8 cellular contexts compared by ENCODE assay signal in the genomic region with DNA sequence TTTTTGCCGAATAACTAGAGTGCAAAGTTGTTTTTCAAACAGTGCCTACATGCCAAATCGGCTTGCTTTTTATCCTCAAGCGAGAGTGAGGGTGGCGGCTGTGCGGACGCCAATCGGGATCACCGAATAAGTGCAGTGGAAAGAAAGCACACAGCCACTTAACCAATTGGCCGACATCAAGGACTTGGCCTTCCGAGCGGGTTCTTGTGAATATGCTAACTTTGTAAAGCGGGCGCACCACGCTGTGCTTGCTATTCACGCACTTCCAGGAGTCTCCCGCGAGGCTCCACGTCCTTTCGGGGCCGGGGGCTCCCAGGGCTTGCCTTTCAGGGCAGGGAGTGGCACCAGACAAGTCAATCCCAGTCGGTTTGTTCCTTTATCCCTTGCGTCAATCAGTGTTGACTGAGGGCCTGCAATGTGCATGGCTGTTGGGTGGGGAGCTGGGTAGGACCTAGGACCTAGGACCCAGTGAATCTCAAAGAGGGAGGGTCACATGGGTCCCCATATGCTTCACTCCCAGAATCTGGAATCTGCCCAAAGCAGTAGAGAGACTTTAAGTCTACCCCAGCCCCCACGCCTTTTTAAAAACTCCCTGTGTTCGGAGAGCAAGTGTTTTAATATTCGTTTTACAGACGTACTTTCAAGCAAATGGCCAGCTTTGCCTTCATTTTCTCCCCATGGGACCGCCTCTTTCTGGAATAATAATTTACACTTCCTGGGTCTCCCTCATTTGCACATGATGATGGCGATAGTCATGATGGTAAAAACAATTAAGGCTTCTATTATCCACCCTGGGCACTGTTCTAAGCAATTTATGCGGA. TPM values are rescaled to one million over a fixed set of nuclear protein-coding genes. Genes with fewer than 3 reads are reported as not detected.
DNase-seq lines count a peak whose midpoint lies in the region; ATAC-seq and TF ChIP-seq lines count a peak whose summit lies in the region.

No MANE protein-coding gene starts in this region.

- peak overlapping the region; percentile 80 for H2BK12ac ChIP-seq in H9 (ENCODE audit: insufficient read length, low read depth, low read length)

- H3K27me3 Mint-ChIP-seq in H9 (ENCODE audit: low read depth) (peaks cover 37% of the 10 kb centered on the region), MCF 10A (ENCODE audit: insufficient read depth, unreplicated experiment) (no peaks in the 10 kb centered on the region)

- peak overlapping the region; percentile 76 for H3K4me2 ChIP-seq in H9 (ENCODE audit: insufficient read depth, insufficient read length, low read length)

- no peak overlapping the region for H2BK20ac ChIP-seq in H9 (ENCODE audit: low read depth, low read length, poor library complexity, severe bottlenecking)

- peak overlapping the region; percentile 37; the same call in 1 of the 2 replicates for H3K27ac ChIP-seq in 22Rv1
- peak overlapping the region; percentile 98 for H3K27ac ChIP-seq in H9 (ENCODE audit: insufficient read length, low read depth, low read length)
- peak overlapping the region; percentile 91 to 98 (median 96) for H3K27ac ChIP-seq in stomach

- H4K8ac ChIP-seq in H9 (replicated peaks; ENCODE audit: insufficient read length, low read depth, low read length) = no peak overlapping the region

- WGBS in H9 (ENCODE audit: extremely low coverage, insufficient read length, low lambda C conversion rate) = no CpG with 5 or more reads among the region's 29 CpGs
- WGBS in stomach, 5 donors = 13 to 26% (median 17%) methylated on average over 29 of the region's 29 CpGs

- H3K4me1 ChIP-seq in H9 (ENCODE audit: insufficient read depth, low read length) (peaks cover 27% of the 10 kb centered on the region), stomach (peaks cover 15 to 43% (median 41%) of the 10 kb centered on the region in 4 donors)

- no peaks in the 10 kb centered on the region for H4K20me1 ChIP-seq in H9 (ENCODE audit: control insufficient read depth, insufficient read depth, insufficient read length)

- H3K23me2 ChIP-seq in H9 (ENCODE audit: insufficient read length, low read depth, low read length, poor library complexity, severe bottlenecking) = peaks cover 13% of the 10 kb centered on the region

- DNase-seq in H9 (peak; percentile 83), MCF 10A (ENCODE audit: unreplicated experiment) (no peak), kidney epithelial cell (ENCODE audit: low read depth) (no peak), stomach (peak; percentile 61), cerebellar nuclear complex (lab: John Stamatoyannopoulos, UW) (no peak)
- DNase-seq in central memory CD4-positive, alpha-beta T cell = no peak

- no peak overlapping the region for H3K4ac ChIP-seq in H9 (ENCODE audit: low read depth, low read length)

- CTCF ChIA-PET in MCF 10A (lab: Yijun Ruan, JAX) = interaction anchor here (0.6 to 2.5 kb wide), 18 partner anchors 10 to 1613 kb away, joined by 3 to 12 read pairs (median 4); no protein-coding TSS in a partner anchor

- TF ChIP-seq CTCF in 22Rv1 (IDR thresholded peaks at IDR 0.05) = no peak
- TF ChIP-seq CTCF in H9 (conservative IDR thresholded peaks at IDR 0.05) = no peak
- TF ChIP-seq CTCF in MCF 10A (IDR thresholded peaks at IDR 0.05; ENCODE audit: unreplicated experiment) = no peak
- TF ChIP-seq CTCF in kidney epithelial cell (IDR thresholded peaks at IDR 0.05; ENCODE audit: insufficient read depth, low read length, poor library complexity, severe bottlenecking) = no peak
- no peak for TF ChIP-seq CTCF in stomach (IDR thresholded peaks at IDR 0.05)

- no peaks in the 10 kb centered on the region; the same call in 1 of the 2 replicates for H3K27me3 ChIP-seq in H9 (ENCODE audit: insufficient read depth, low read length)
- no peaks in the 10 kb centered on the region for H3K27me3 ChIP-seq in kidney epithelial cell (ENCODE audit: control insufficient read depth, insufficient read depth, low read length)
- H3K27me3 ChIP-seq in stomach = peaks cover 0 to 23% (median 0%) of the 10 kb centered on the region in 3 donors

- H3K36me3 ChIP-seq in kidney epithelial cell (ENCODE audit: control insufficient read depth, insufficient read depth, low read length) = no peaks in the 10 kb centered on the region
- H3K36me3 ChIP-seq in stomach = no peaks in the 10 kb centered on the region

- H3K9ac ChIP-seq in H9 (ENCODE audit: extremely low read depth, insufficient read length, low read length) = peak overlapping the region; percentile 90

- no peak overlapping the region for H2BK5ac ChIP-seq in H9 (ENCODE audit: insufficient read length, low read length)

- no TSS peak for BruUV-seq in MCF 10A (replicated peaks; lab: Mats Ljungman, UMichigan)

- no peaks in the 10 kb centered on the region for H3K79me1 ChIP-seq in H9 (ENCODE audit: insufficient read depth, low read depth, low read length, poor library complexity, severe bottlenecking)

- H3K23ac ChIP-seq in H9 (ENCODE audit: insufficient read length, low read depth, low read length) = no peak overlapping the region

- no peak overlapping the region for H4K91ac ChIP-seq in H9 (ENCODE audit: insufficient read length, low read depth, low read length)

- peak overlapping the region; percentile 74 to 85 for H3K4me3 Mint-ChIP-seq in H9
- peak overlapping the region; percentile 87 for H3K4me3 Mint-ChIP-seq in MCF 10A (ENCODE audit: unreplicated experiment)

- no peak overlapping the region for H2BK15ac ChIP-seq in H9 (ENCODE audit: low read depth, low read length)

- peak overlapping the region; percentile 75 for H3K4me3 ChIP-seq in kidney epithelial cell (ENCODE audit: low read depth, low read length)
- peak overlapping the region; percentile 80 to 90 (median 86) for H3K4me3 ChIP-seq in stomach

- peaks cover 23% of the 10 kb centered on the region; the same call in 1 of the 2 replicates for H3K79me2 ChIP-seq in H9 (ENCODE audit: insufficient read depth, low read length)

- H3T11ph ChIP-seq in H9 (ENCODE audit: low read length) = no peak overlapping the region

- intact Hi-C loops in MCF 10A (cut with micrococcal nuclease) = loop anchor here (5.0 to 10.0 kb wide), 4 partner anchors 58 to 180 kb away; a partner anchor contains a TSS
- intact Hi-C loops in stomach (cut with DNase I; ENCODE audit: low total_unique reads) = no loop called here

- peak overlapping the region; percentile 61 for H3K18ac ChIP-seq in H9 (ENCODE audit: insufficient read length, low read depth, low read length)

- no peak overlapping the region for H2AK5ac ChIP-seq in H9 (ENCODE audit: insufficient read length, low read length)

- POLR2A ChIA-PET in MCF 10A (lab: Yijun Ruan, JAX) = interaction anchor here (0.6 to 2.7 kb wide), 19 partner anchors 8 to 670 kb away, joined by 3 to 20 read pairs (median 4); a partner anchor contains a TSS

- peak overlapping the region; percentile 69 for H3K14ac ChIP-seq in H9 (ENCODE audit: insufficient read depth, low read length)

- H3K56ac ChIP-seq in H9 (ENCODE audit: insufficient read length, low read depth, low read length) = no peak overlapping the region

- no peak for TF ChIP-seq EP300 in stomach (IDR thresholded peaks at IDR 0.05)

- H2AFZ ChIP-seq in H9 (ENCODE audit: low read length) = no peak overlapping the region

- peak in 1 of 4 donors; percentile 8 for TF ChIP-seq POLR2A in stomach (IDR thresholded peaks at IDR 0.05)

- no peak overlapping the region for H4K5ac ChIP-seq in H9 (ENCODE audit: insufficient read length, low read depth, low read length)

- H3K4me1 Mint-ChIP-seq in H9 (peaks cover 52 to 54% of the 10 kb centered on the region in 2 experiments), MCF 10A (ENCODE audit: insufficient read depth, unreplicated experiment) (peaks cover 25% of the 10 kb centered on the region)

- H3K9me3 ChIP-seq in H9 (ENCODE audit: control insufficient read depth, low read depth, low read length) (no peaks in the 10 kb centered on the region), stomach (no peaks in the 10 kb centered on the region)

- H2BK120ac ChIP-seq in H9 (ENCODE audit: low read depth, low read length, poor library complexity, severe bottlenecking) = no peak overlapping the region

- H3K36me3 Mint-ChIP-seq in H9 (ENCODE audit: insufficient read depth in 1 of 3, low read depth in 3 of 3) = peaks cover 0 to 4% (median 0%) of the 10 kb centered on the region in 3 experiments; a peak in 1 of 7 replicates
- H3K36me3 Mint-ChIP-seq in MCF 10A (ENCODE audit: insufficient read depth, unreplicated experiment) = peaks cover 6% of the 10 kb centered on the region

- ATAC-seq in HG03196 (IDR thresholded peaks at IDR 0.05; ENCODE audit: unreplicated experiment) = no peak

- H3K9me3 Mint-ChIP-seq in H9 = no peaks in the 10 kb centered on the region; a peak in 2 of 5 replicates
- H3K9me3 Mint-ChIP-seq in MCF 10A (ENCODE audit: unreplicated experiment) = no peaks in the 10 kb centered on the region

- H3K27ac Mint-ChIP-seq in H9 = peak overlapping the region in 1 of 3 experiments; percentile 63; a peak in 1 of 7 replicates
- peak overlapping the region; percentile 79 for H3K27ac Mint-ChIP-seq in MCF 10A (ENCODE audit: low read depth, unreplicated experiment)

RNA-seq across cellular contexts. Expression of a gene that starts 2.0 kb away (rescaled TPM):
- total RNA-seq in H9 (2021) = 0.63 and 0.66 TPM in 2 replicates
- total RNA-seq in MCF 10A (2022) = 1.4 and 1.8 TPM in 2 replicates
- total RNA-seq in kidney epithelial cell = 3.2 and 3.8 TPM in 2 replicates
- total RNA-seq in stomach = 10 to 100 TPM in 2 of 5 donors, 1 to 10 TPM in 3; 1.2 to 31.4 (median 8.0) TPM
- 1 to 10 TPM; 1.5 to 3.8 (median 3.3) TPM for polyA plus RNA-seq in stomach

Comparison
In these comparisons a context has a peak if more than half of its experiments do, and no peak if none do; other contexts are left out.
1. H3K27ac ChIP-seq: peak in every context shown above with its lines; median percentile 98 in H9; 96 in stomach; 37 in 22Rv1.
2. DNase-seq: peak in H9 (single experiment) and stomach (single experiment); none in MCF 10A (single experiment), kidney epithelial cell (single experiment), cerebellar nuclear complex (0 of 2) and central memory CD4-positive, alpha-beta T cell (single experiment).